8 cellular contexts compared by ENCODE assay signal in the genomic region with DNA sequence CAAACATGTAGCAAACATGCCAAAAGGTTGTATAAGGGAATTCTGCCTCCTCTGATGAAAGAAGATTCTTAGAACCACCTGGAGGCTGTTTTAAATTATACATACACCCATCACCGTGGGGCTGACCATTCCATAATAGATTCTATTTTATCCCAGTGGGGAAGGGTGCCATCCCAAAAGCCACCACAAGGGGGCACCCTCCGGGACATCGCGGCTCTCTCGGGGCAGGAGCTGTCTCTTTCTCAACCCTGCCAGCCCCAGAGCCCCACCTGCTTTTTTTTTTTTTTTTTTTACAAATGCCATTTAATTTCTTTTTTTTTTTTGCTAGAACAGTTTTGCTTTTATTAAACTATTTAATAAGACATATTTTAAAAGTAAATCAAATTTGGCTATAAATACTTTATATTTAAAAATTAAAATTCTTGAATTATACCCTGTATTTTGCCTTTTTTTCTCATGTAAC. TPM values are rescaled to one million over a fixed set of nuclear protein-coding genes. Genes with fewer than 3 reads are reported as not detected.
A peak's percentile ranks its signal among the peaks of the same experiment; 100 is the strongest.
DNase-seq lines count a peak whose midpoint lies in the region; ATAC-seq and TF ChIP-seq lines count a peak whose summit lies in the region.

No MANE protein-coding gene starts in this region.

- no CpG with 5 or more reads among the region's 5 CpGs for WGBS in H9 (ENCODE audit: extremely low coverage, insufficient read length, low lambda C conversion rate)
- WGBS in liver = under 1% methylated on average over 5 of the region's 5 CpGs

- no peak overlapping the region for H3K56ac ChIP-seq in H9 (ENCODE audit: insufficient read length, low read depth, low read length)

- no peaks in the 10 kb centered on the region for H3K79me1 ChIP-seq in H9 (ENCODE audit: insufficient read depth, low read depth, low read length, poor library complexity, severe bottlenecking)

- H3K36me3 Mint-ChIP-seq in H9 (ENCODE audit: insufficient read depth in 1 of 3, low read depth in 3 of 3) (no peaks in the 10 kb centered on the region), chondrocyte (ENCODE audit: low read depth) (no peaks in the 10 kb centered on the region)

- H3K4me3 ChIP-seq in liver (ENCODE audit: low read depth in 1 of 3, low read length in 3 of 3) = no peak overlapping the region

- TF ChIP-seq RAD21 in liver (IDR thresholded peaks at IDR 0.05) = peak; percentile 87 to 88

- H3K36me3 ChIP-seq in liver (ENCODE audit: control insufficient read depth in 4 of 4, insufficient read depth in 3 of 4, low read depth in 1 of 4, low read length in 3 of 4) = no peaks in the 10 kb centered on the region

- no peak overlapping the region for H2BK20ac ChIP-seq in H9 (ENCODE audit: low read depth, low read length, poor library complexity, severe bottlenecking)

- no peak overlapping the region for H2BK120ac ChIP-seq in H9 (ENCODE audit: low read depth, low read length, poor library complexity, severe bottlenecking)

- ATAC-seq in GM19463 (IDR thresholded peaks at IDR 0.05; ENCODE audit: unreplicated experiment) = no peak

- no peaks in the 10 kb centered on the region for H3K23me2 ChIP-seq in H9 (ENCODE audit: insufficient read length, low read depth, low read length, poor library complexity, severe bottlenecking)

- H3K4me1 ChIP-seq in H9 (ENCODE audit: insufficient read depth, low read length) = no peaks in the 10 kb centered on the region
- peaks cover 0 to 3% (median 0%) of the 10 kb centered on the region in 4 donors for H3K4me1 ChIP-seq in liver (ENCODE audit: control insufficient read depth in 4 of 4, insufficient read depth in 4 of 4, low read length in 3 of 4)

- no peak overlapping the region for H4K91ac ChIP-seq in H9 (ENCODE audit: insufficient read length, low read depth, low read length)

- H3K27ac ChIP-seq in H9 (ENCODE audit: insufficient read length, low read depth, low read length) (no peak overlapping the region), liver (ENCODE audit: low read depth in 1 of 2, low read length in 2 of 2) (no peak overlapping the region)

- peak; percentile 27 for DNase-seq in DMS114 treated with DMSO at 0.1 percent for 48 hours (lab: John Stamatoyannopoulos, UW; ENCODE audit: unreplicated experiment)
- DNase-seq in H9 = peak; percentile 70
- DNase-seq in NCI-H2196 treated with DMSO at 0.1 percent for 48 hours (lab: John Stamatoyannopoulos, UW; ENCODE audit: unreplicated experiment) = peak; percentile 28
- peak; percentile 58 for DNase-seq in activated CD4-positive, alpha-beta T cell treated with anti-CD3 and anti-CD28 coated beads for 1 hour
- DNase-seq in chondrocyte (ENCODE audit: low spot score) = no peak
- DNase-seq in stimulated activated CD8-positive, alpha-beta memory T cell treated with anti-CD3 and anti-CD28 coated beads, Interleukin-15, amount 100 ng/mL, for 1 hour (ENCODE audit: low read depth) = peak; percentile 65

- H3K27me3 ChIP-seq in H9 (ENCODE audit: insufficient read depth, low read length) = no peaks in the 10 kb centered on the region
- no peaks in the 10 kb centered on the region for H3K27me3 ChIP-seq in liver (ENCODE audit: control insufficient read depth in 4 of 4, insufficient read depth in 4 of 4, low read length in 3 of 4)

- no peak overlapping the region for H2AFZ ChIP-seq in H9 (ENCODE audit: low read length)

- no peak overlapping the region for H4K8ac ChIP-seq in H9 (replicated peaks; ENCODE audit: insufficient read length, low read depth, low read length)

- H3K27ac Mint-ChIP-seq in H9 (no peak overlapping the region), chondrocyte (ENCODE audit: unreplicated experiment) (no peak overlapping the region)

- H3K9ac ChIP-seq in H9 (ENCODE audit: extremely low read depth, insufficient read length, low read length) (no peak overlapping the region), liver (ENCODE audit: low read depth in 1 of 2, low read length in 2 of 2) (no peak overlapping the region)

- H3K4me1 Mint-ChIP-seq in H9 (peaks cover 3 to 4% of the 10 kb centered on the region in 2 experiments; a peak in 2 of 4 replicates), chondrocyte (ENCODE audit: low read depth) (peaks cover 15% of the 10 kb centered on the region)

- H3K14ac ChIP-seq in H9 (ENCODE audit: insufficient read depth, low read length) = no peak overlapping the region

- H3K4ac ChIP-seq in H9 (ENCODE audit: low read depth, low read length) = no peak overlapping the region

- no peak overlapping the region for H2BK5ac ChIP-seq in H9 (ENCODE audit: insufficient read length, low read length)

- TF ChIP-seq CTCF in H9 (conservative IDR thresholded peaks at IDR 0.05) = peak; percentile 92
- peak; percentile 94 for TF ChIP-seq CTCF in chondrocyte (IDR thresholded peaks at IDR 0.05)
- TF ChIP-seq CTCF in liver (IDR thresholded peaks at IDR 0.05; ENCODE audit: low read depth, low read length, missing input control) = peak; percentile 96

- H3K9me3 ChIP-seq in H9 (ENCODE audit: control insufficient read depth, low read depth, low read length) (no peaks in the 10 kb centered on the region), liver (ENCODE audit: control insufficient read depth in 4 of 4, low read length in 3 of 4) (no peaks in the 10 kb centered on the region)

- no peak overlapping the region for H3K4me2 ChIP-seq in H9 (ENCODE audit: insufficient read depth, insufficient read length, low read length)

- no peaks in the 10 kb centered on the region for H3K79me2 ChIP-seq in H9 (ENCODE audit: insufficient read depth, low read length)

- no peak overlapping the region for H2AK5ac ChIP-seq in H9 (ENCODE audit: insufficient read length, low read length)

- H3K4me3 Mint-ChIP-seq in H9 = no peak overlapping the region
- no peak overlapping the region for H3K4me3 Mint-ChIP-seq in chondrocyte (ENCODE audit: unreplicated experiment)

- no peak overlapping the region for H3T11ph ChIP-seq in H9 (ENCODE audit: low read length)

- no peak overlapping the region for H3K23ac ChIP-seq in H9 (ENCODE audit: insufficient read length, low read depth, low read length)

- H4K20me1 ChIP-seq in H9 (ENCODE audit: control insufficient read depth, insufficient read depth, insufficient read length) = no peaks in the 10 kb centered on the region

- H2BK12ac ChIP-seq in H9 (ENCODE audit: insufficient read length, low read depth, low read length) = no peak overlapping the region

- H4K5ac ChIP-seq in H9 (ENCODE audit: insufficient read length, low read depth, low read length) = no peak overlapping the region

- H3K27me3 Mint-ChIP-seq in H9 (ENCODE audit: low read depth) (no peaks in the 10 kb centered on the region; the same call in 1 of the 2 replicates), chondrocyte (ENCODE audit: low read depth) (no peaks in the 10 kb centered on the region)

- H3K9me3 Mint-ChIP-seq in H9 = no peaks in the 10 kb centered on the region; a peak in 1 of 5 replicates
- H3K9me3 Mint-ChIP-seq in chondrocyte (ENCODE audit: low read depth) = no peaks in the 10 kb centered on the region

- no peak overlapping the region for H3K18ac ChIP-seq in H9 (ENCODE audit: insufficient read length, low read depth, low read length)

- H2BK15ac ChIP-seq in H9 (ENCODE audit: low read depth, low read length) = no peak overlapping the region

TF ChIP-seq in liver, 16 proteins besides CTCF, POLR2A, EP300 and RAD21 (continues in another document):
- no peak for TF ChIP-seq MAX (IDR thresholded peaks at IDR 0.05)
- TF ChIP-seq SP1 (IDR thresholded peaks at IDR 0.05) = no peak
- no peak for TF ChIP-seq TAF1 (conservative IDR thresholded peaks at IDR 0.05)
- no peak for TF ChIP-seq NR2F2 (IDR thresholded peaks at IDR 0.05)
- TF ChIP-seq FOXA2 (IDR thresholded peaks at IDR 0.05) = no peak
- no peak for TF ChIP-seq HNF4G (IDR thresholded peaks at IDR 0.05)
- TF ChIP-seq FOXA1 (IDR thresholded peaks at IDR 0.05) = no peak
- TF ChIP-seq YY1 (IDR thresholded peaks at IDR 0.05) = no peak
- TF ChIP-seq EGR1 (IDR thresholded peaks at IDR 0.05; ENCODE audit: low read depth in 2 of 2) = no peak
- no peak for TF ChIP-seq HNF4A (conservative IDR thresholded peaks at IDR 0.05)
- no peak for TF ChIP-seq GABPA (IDR thresholded peaks at IDR 0.05 in 1 of 2, conservative IDR thresholded peaks at IDR 0.05 in 1 of 2)
- no peak for TF ChIP-seq RXRA (IDR thresholded peaks at IDR 0.05)
- TF ChIP-seq ZBTB33 (IDR thresholded peaks at IDR 0.05) = no peak
- TF ChIP-seq ATF3 (IDR thresholded peaks at IDR 0.05) = no peak

RNA-seq across cellular contexts. Expression of gene MTCL1, which starts 8.6 kb away (rescaled TPM):
- 45.1 and 50.7 TPM in 2 replicates for total RNA-seq in H9 (2021)
- 43.9 to 54.4 TPM (median 50.8 TPM) in 3 replicates for total RNA-seq in chondrocyte
- 1 to 10 TPM in 1 of 2 donors, under 1 TPM in 1; 0.65 to 5.4 TPM for total RNA-seq in liver
- polyA plus RNA-seq in liver = 1 to 10 TPM; 1.3 to 1.4 TPM
